In the genomic region with DNA sequence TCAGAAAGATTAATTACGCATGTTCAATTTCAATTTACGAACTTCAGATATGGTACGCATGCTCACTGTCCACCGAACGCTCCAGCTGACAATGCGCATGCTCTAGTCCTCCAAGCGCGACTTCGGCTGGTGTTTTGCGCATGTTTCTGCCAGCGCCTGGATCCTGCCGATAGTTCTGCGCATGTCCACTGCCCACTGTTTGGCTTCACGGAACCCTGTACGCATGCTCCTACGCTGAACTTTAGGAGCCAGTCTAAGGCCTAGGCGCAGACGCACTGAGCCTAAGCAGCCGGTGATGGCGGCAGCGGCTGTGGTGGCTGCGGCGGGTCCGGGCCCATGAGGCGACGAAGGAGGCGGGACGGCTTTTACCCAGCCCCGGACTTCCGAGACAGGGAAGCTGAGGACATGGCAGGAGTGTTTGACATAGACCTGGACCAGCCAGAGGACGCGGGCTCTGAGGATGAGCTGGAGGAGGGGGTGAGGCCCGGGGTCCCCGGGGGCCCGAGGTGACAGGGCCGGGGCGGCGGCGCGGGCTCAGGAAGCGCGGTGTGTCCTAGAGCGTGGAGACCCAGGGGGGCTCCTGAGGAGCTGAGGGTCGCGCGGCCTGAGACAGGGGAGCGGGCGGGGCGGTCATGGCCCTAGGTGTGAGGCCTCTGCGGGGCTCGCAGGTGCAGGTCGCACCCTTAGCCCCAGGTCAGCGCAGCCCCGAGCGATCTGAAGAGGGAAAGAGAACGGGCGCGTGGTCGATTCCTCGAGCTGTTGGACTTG, we compare ENCODE assay signal across 8 cellular contexts. TPM values are rescaled to one million over a fixed set of nuclear protein-coding genes. Genes with fewer than 3 reads are reported as not detected.
DNase-seq lines count a peak whose midpoint lies in the region; ATAC-seq, FAIRE-seq and TF ChIP-seq lines count a peak whose summit lies in the region.

A gene (plus strand): TSS at position 273 of the 768 bp plus-strand sequence. CDS start 64 bp downstream, at position 337.
A gene with protein sequence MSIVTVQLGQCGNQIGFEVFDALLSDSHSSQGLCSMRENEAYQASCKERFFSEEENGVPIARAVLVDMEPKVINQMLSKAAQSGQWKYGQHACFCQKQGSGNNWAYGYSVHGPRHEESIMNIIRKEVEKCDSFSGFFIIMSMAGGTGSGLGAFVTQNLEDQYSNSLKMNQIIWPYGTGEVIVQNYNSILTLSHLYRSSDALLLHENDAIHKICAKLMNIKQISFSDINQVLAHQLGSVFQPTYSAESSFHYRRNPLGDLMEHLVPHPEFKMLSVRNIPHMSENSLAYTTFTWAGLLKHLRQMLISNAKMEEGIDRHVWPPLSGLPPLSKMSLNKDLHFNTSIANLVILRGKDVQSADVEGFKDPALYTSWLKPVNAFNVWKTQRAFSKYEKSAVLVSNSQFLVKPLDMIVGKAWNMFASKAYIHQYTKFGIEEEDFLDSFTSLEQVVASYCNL (minus strand): TSS at position 95 of the 768 bp plus-strand sequence. CDS start 1,941 bp downstream, outside the sequence.

- ATAC-seq in GM21737 (IDR thresholded peaks at IDR 0.05; ENCODE audit: unreplicated experiment), result peak; percentile 85

- H3K27me3 ChIP-seq in esophagus muscularis mucosa, result no peaks in the 10 kb centered on the region
- no peaks in the 10 kb centered on the region for H3K27me3 ChIP-seq in muscle layer of duodenum (ENCODE audit: low read depth, low read length)

- TF ChIP-seq CTCF in esophagus muscularis mucosa (IDR thresholded peaks at IDR 0.05), result peak in 1 of 3 experiments; percentile 5

- H3K27ac ChIP-seq in KOPT-K1 (ENCODE audit: low read depth, low read length, poor library complexity, severe bottlenecking) (peak within 1 kb of the TSS; percentile 80), esophagus muscularis mucosa (replicated peaks in 1 of 4) (peak within 1 kb of the TSS; percentile 87 to 95 (median 92)), muscle layer of duodenum (ENCODE audit: low read length) (peak within 1 kb of the TSS; percentile 77)

- DNase-seq in DMS53 treated with DMSO at 0.1 percent for 48 hours (lab: John Stamatoyannopoulos, UW; ENCODE audit: unreplicated experiment) (peak; percentile 92), RCC 7860 (ENCODE audit: low spot score) (peak; percentile 99), activated T-helper 1 cell treated with Interleukin-2 at 50 U/mL for 16 hours (ENCODE audit: low read depth) (peak; percentile 95), esophagus muscularis mucosa (ENCODE audit: extremely low spot score) (peak; percentile 98)
- DNase-seq in stimulated activated CD8-positive, alpha-beta memory T cell treated with anti-CD3 and anti-CD28 coated beads, Interleukin-7, amount 100 ng/mL, for 4 hours (ENCODE audit: low read depth in 2 of 2), result peak; percentile 94 to 98

- TF ChIP-seq POLR2A in esophagus muscularis mucosa (IDR thresholded peaks at IDR 0.05; ENCODE audit: low read depth), result peak; percentile 72

- no peak for TF ChIP-seq EP300 in esophagus muscularis mucosa (IDR thresholded peaks at IDR 0.05)

- peak; percentile 90 for FAIRE-seq in RCC 7860 (lab: Jason Lieb, UNC)

- WGBS in esophagus muscularis mucosa, result under 1% methylated on average over 27 of the region's 60 CpGs

- H3K9me3 ChIP-seq in KOPT-K1 (ENCODE audit: insufficient read depth, low read length, poor library complexity, severe bottlenecking) (no peaks in the 10 kb centered on the region), esophagus muscularis mucosa (no peaks in the 10 kb centered on the region), muscle layer of duodenum (ENCODE audit: control insufficient read depth in 1 of 2, low read length in 2 of 2) (no peaks in the 10 kb centered on the region)

- H3K4me3 ChIP-seq in esophagus muscularis mucosa (peak within 1 kb of the TSS; percentile 79 to 98 (median 81)), muscle layer of duodenum (ENCODE audit: low read depth in 1 of 2, low read length in 2 of 2) (peak within 1 kb of the TSS; percentile 84 to 94)

- intact Hi-C loops in esophagus muscularis mucosa (cut with DNase I), result no loop called here

- peaks cover 35% of the 10 kb centered on the region for H3K36me3 ChIP-seq in KOPT-K1 (ENCODE audit: insufficient read depth, low read length)
- peaks cover 0 to 22% (median 15%) of the 10 kb centered on the region in 4 donors for H3K36me3 ChIP-seq in esophagus muscularis mucosa
- peaks cover 3 to 5% of the 10 kb centered on the region in 2 donors for H3K36me3 ChIP-seq in muscle layer of duodenum (ENCODE audit: control insufficient read depth in 1 of 2, insufficient read depth in 2 of 2, low read length in 2 of 2)

- peaks cover 31 to 62% (median 53%) of the 10 kb centered on the region in 4 donors for H3K4me1 ChIP-seq in esophagus muscularis mucosa
- H3K4me1 ChIP-seq in muscle layer of duodenum (ENCODE audit: control insufficient read depth in 1 of 2, insufficient read depth in 2 of 2, low read length in 2 of 2), result peaks cover 4 to 11% of the 10 kb centered on the region in 2 donors

RNA-seq across cellular contexts. Expression of the first gene that starts in this region (rescaled TPM):
- 10 to 100 TPM; 26.6 to 45.2 (median 33.4) TPM for total RNA-seq in esophagus muscularis mucosa

RNA-seq across cellular contexts. Expression of the second gene that starts in this region (rescaled TPM):
- 10 to 100 TPM in 1 of 4 donors, 1 to 10 TPM in 3; 5.6 to 10.4 (median 7.0) TPM for total RNA-seq in esophagus muscularis mucosa

Comparison
In these comparisons a context has a peak if more than half of its experiments do, and no peak if none do; other contexts are left out.
1. Peak in every context shown above with its lines: DNase-seq, ATAC-seq, H3K4me3 ChIP-seq and H3K27ac ChIP-seq.